In the genomic region with DNA sequence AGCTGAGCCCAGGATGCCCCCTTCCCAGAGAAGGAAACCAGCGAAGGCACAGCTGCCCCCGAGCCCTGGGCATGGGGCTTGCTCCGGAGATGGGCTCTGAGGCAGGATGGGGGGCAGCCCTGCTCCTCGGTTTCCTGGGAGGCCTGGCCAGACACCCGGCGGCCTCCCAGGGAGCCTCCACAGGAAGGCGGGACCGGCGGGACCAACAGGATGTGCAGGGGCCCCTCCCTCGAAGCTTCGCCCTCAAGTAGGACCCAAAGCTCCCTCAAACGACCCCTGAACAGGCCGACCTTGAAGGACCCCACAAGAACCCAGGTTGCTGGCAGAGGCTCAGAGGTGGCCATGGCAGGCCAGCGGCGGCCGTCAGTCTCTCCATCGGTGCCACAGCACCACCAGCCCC, we compare ENCODE assay signal across 2 cellular contexts.
TF ChIP-seq lines count a peak whose summit lies in the region.

No MANE protein-coding gene starts in this region.

TF ChIP-seq in SK-N-SH, 30 proteins besides CTCF, POLR2A, EP300 and RAD21:
- TF ChIP-seq, protein P1, sequence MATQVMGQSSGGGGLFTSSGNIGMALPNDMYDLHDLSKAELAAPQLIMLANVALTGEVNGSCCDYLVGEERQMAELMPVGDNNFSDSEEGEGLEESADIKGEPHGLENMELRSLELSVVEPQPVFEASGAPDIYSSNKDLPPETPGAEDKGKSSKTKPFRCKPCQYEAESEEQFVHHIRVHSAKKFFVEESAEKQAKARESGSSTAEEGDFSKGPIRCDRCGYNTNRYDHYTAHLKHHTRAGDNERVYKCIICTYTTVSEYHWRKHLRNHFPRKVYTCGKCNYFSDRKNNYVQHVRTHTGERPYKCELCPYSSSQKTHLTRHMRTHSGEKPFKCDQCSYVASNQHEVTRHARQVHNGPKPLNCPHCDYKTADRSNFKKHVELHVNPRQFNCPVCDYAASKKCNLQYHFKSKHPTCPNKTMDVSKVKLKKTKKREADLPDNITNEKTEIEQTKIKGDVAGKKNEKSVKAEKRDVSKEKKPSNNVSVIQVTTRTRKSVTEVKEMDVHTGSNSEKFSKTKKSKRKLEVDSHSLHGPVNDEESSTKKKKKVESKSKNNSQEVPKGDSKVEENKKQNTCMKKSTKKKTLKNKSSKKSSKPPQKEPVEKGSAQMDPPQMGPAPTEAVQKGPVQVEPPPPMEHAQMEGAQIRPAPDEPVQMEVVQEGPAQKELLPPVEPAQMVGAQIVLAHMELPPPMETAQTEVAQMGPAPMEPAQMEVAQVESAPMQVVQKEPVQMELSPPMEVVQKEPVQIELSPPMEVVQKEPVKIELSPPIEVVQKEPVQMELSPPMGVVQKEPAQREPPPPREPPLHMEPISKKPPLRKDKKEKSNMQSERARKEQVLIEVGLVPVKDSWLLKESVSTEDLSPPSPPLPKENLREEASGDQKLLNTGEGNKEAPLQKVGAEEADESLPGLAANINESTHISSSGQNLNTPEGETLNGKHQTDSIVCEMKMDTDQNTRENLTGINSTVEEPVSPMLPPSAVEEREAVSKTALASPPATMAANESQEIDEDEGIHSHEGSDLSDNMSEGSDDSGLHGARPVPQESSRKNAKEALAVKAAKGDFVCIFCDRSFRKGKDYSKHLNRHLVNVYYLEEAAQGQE (IDR thresholded peaks at IDR 0.05; ENCODE audit: low read depth, low read length): no peak
- TF ChIP-seq, protein P2, sequence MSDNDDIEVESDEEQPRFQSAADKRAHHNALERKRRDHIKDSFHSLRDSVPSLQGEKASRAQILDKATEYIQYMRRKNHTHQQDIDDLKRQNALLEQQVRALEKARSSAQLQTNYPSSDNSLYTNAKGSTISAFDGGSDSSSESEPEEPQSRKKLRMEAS (IDR thresholded peaks at IDR 0.05; ENCODE audit: low read depth): no peak
- TF ChIP-seq NRF1 (IDR thresholded peaks at IDR 0.05; ENCODE audit: low read depth, low read length): no peak
- TF ChIP-seq RXRA (IDR thresholded peaks at IDR 0.05; ENCODE audit: borderline replicate concordance, low read depth): no peak
- TF ChIP-seq RFX5 (IDR thresholded peaks at IDR 0.05; ENCODE audit: low read length): no peak
- TF ChIP-seq SIN3A (IDR thresholded peaks at IDR 0.05; ENCODE audit: borderline replicate concordance, low read depth, low read length): no peak

TF ChIP-seq in SK-N-SH treated with all-trans-retinoic acid at 6 μM for 48 hours, 23 proteins besides CTCF, POLR2A, EP300 and RAD21 (continued from another document):
- TF ChIP-seq, protein P3, sequence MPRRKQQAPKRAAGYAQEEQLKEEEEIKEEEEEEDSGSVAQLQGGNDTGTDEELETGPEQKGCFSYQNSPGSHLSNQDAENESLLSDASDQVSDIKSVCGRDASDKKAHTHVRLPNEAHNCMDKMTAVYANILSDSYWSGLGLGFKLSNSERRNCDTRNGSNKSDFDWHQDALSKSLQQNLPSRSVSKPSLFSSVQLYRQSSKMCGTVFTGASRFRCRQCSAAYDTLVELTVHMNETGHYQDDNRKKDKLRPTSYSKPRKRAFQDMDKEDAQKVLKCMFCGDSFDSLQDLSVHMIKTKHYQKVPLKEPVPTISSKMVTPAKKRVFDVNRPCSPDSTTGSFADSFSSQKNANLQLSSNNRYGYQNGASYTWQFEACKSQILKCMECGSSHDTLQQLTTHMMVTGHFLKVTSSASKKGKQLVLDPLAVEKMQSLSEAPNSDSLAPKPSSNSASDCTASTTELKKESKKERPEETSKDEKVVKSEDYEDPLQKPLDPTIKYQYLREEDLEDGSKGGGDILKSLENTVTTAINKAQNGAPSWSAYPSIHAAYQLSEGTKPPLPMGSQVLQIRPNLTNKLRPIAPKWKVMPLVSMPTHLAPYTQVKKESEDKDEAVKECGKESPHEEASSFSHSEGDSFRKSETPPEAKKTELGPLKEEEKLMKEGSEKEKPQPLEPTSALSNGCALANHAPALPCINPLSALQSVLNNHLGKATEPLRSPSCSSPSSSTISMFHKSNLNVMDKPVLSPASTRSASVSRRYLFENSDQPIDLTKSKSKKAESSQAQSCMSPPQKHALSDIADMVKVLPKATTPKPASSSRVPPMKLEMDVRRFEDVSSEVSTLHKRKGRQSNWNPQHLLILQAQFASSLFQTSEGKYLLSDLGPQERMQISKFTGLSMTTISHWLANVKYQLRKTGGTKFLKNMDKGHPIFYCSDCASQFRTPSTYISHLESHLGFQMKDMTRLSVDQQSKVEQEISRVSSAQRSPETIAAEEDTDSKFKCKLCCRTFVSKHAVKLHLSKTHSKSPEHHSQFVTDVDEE (CRISPR knock-in tag; IDR thresholded peaks at IDR 0.05): no peak
- TF ChIP-seq ESRRG (CRISPR knock-in tag; IDR thresholded peaks at IDR 0.05): no peak
- TF ChIP-seq, protein P4, sequence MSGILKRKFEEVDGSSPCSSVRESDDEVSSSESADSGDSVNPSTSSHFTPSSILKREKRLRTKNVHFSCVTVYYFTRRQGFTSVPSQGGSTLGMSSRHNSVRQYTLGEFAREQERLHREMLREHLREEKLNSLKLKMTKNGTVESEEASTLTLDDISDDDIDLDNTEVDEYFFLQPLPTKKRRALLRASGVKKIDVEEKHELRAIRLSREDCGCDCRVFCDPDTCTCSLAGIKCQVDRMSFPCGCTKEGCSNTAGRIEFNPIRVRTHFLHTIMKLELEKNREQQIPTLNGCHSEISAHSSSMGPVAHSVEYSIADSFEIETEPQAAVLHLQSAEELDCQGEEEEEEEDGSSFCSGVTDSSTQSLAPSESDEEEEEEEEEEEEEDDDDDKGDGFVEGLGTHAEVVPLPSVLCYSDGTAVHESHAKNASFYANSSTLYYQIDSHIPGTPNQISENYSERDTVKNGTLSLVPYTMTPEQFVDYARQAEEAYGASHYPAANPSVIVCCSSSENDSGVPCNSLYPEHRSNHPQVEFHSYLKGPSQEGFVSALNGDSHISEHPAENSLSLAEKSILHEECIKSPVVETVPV (CRISPR knock-in tag; IDR thresholded peaks at IDR 0.05): no peak
- TF ChIP-seq PPARA (CRISPR knock-in tag; IDR thresholded peaks at IDR 0.05; ENCODE audit: borderline replicate concordance): no peak
- TF ChIP-seq TOX (CRISPR knock-in tag; IDR thresholded peaks at IDR 0.05; ENCODE audit: borderline replicate concordance): no peak
- TF ChIP-seq OSR1 (CRISPR knock-in tag; IDR thresholded peaks at IDR 0.05): no peak
